ENCODE assay signal across 8 cellular contexts in the genomic region with DNA sequence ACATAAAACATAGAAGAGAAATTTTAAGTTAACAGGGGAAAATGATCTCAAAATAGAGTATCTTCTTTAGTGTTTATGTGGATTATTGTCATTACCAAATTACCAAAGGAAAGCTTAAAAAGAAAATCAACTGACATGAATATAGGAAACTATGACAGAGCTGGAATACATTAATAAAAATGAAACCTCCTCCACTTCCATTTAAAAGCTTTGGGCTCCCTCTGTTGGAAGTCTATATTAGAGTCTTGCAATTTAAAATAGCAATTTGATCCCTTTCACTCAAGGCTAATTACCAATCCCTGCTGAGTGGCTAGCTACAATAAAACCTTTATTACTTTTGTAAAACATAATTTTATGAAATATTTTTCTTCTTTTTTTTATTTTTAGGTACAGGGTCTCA.
DNase-seq lines count a peak whose midpoint lies in the region; ATAC-seq and TF ChIP-seq lines count a peak whose summit lies in the region.

No MANE protein-coding gene starts in this region.

- H3K9me3 Mint-ChIP-seq in glutamatergic neuron (ENCODE audit: unreplicated experiment), result peaks cover 1% of the 10 kb centered on the region
- H3K9me3 Mint-ChIP-seq in stimulated activated naive B cell treated with anti-CD40 and anti-IgM and Interleukin-4, amounts not matched to agents 10 μg/mL and 1 μg/mL and 100 μg/mL, for 72 hours, result peaks cover 2 to 4% of the 10 kb centered on the region in 2 donors

- no peak for ATAC-seq in HG03457 (IDR thresholded peaks at IDR 0.05; ENCODE audit: unreplicated experiment)
- ATAC-seq in stimulated activated naive B cell treated with anti-CD40 and anti-IgM and Interleukin-4, amounts not matched to agents 10 μg/mL and 1 μg/mL and 100 μg/mL, for 72 hours (replicated peaks), result no peak

- no peak overlapping the region for H3K4me3 Mint-ChIP-seq in glutamatergic neuron (ENCODE audit: unreplicated experiment)
- no peak overlapping the region for H3K4me3 Mint-ChIP-seq in stimulated activated naive B cell treated with anti-CD40 and anti-IgM and Interleukin-4, amounts not matched to agents 10 μg/mL and 1 μg/mL and 100 μg/mL, for 72 hours

- no peak for TF ChIP-seq POLR2A in sigmoid colon (IDR thresholded peaks at IDR 0.05)

- H3K36me3 ChIP-seq in DOHH2 (ENCODE audit: control insufficient read depth, low read length) (no peaks in the 10 kb centered on the region), sigmoid colon (no peaks in the 10 kb centered on the region)

- H3K4me2 ChIP-seq in DOHH2 (ENCODE audit: low read length), result no peak overlapping the region

- DNase-seq in LHCN-M2 (ENCODE audit: low read depth) (peak; percentile 41), SK-MEL-5 (ENCODE audit: low read depth, low spot score) (peak; percentile 72), fibroblast of pulmonary artery (ENCODE audit: low read depth) (peak; percentile 58), sigmoid colon (no peak), glutamatergic neuron (no peak)
- no peak for DNase-seq in stimulated activated naive B cell treated with anti-CD40 and anti-IgM and Interleukin-4, amounts not matched to agents 10 μg/mL and 1 μg/mL and 100 μg/mL, for 72 hours

- no peaks in the 10 kb centered on the region for H3K27me3 ChIP-seq in DOHH2 (ENCODE audit: control insufficient read depth, low read length)
- H3K27me3 ChIP-seq in sigmoid colon, result no peaks in the 10 kb centered on the region

- no peak overlapping the region for H3K27ac Mint-ChIP-seq in glutamatergic neuron (ENCODE audit: unreplicated experiment)
- no peak overlapping the region for H3K27ac Mint-ChIP-seq in stimulated activated naive B cell treated with anti-CD40 and anti-IgM and Interleukin-4, amounts not matched to agents 10 μg/mL and 1 μg/mL and 100 μg/mL, for 72 hours

- H3K4me1 Mint-ChIP-seq in glutamatergic neuron (ENCODE audit: low read depth, unreplicated experiment), result peaks cover 18% of the 10 kb centered on the region
- peaks cover 36 to 55% of the 10 kb centered on the region in 2 donors for H3K4me1 Mint-ChIP-seq in stimulated activated naive B cell treated with anti-CD40 and anti-IgM and Interleukin-4, amounts not matched to agents 10 μg/mL and 1 μg/mL and 100 μg/mL, for 72 hours

- H3K4me1 ChIP-seq in DOHH2 (ENCODE audit: control insufficient read depth, low read length) (peaks cover 5% of the 10 kb centered on the region), sigmoid colon (peaks cover 0 to 57% (median 41%) of the 10 kb centered on the region in 4 donors)

- H3K27me3 Mint-ChIP-seq in glutamatergic neuron (ENCODE audit: unreplicated experiment), result peaks cover 11% of the 10 kb centered on the region
- H3K27me3 Mint-ChIP-seq in stimulated activated naive B cell treated with anti-CD40 and anti-IgM and Interleukin-4, amounts not matched to agents 10 μg/mL and 1 μg/mL and 100 μg/mL, for 72 hours, result no peaks in the 10 kb centered on the region

- H3K4me3 ChIP-seq in DOHH2 (ENCODE audit: low read length) (no peak overlapping the region), fibroblast of pulmonary artery (replicated peaks; ENCODE audit: low read depth, low read length) (no peak overlapping the region), sigmoid colon (no peak overlapping the region)

- in situ Hi-C loops in SK-MEL-5 (cut with HindIII; ENCODE audit: low pct_unique_long_range_greater_than_20kb, low sequenced_read_pairs), result no loop called here

- intact Hi-C loops in sigmoid colon (cut with DNase I), result loop anchor here (5.0 to 10.0 kb wide), 2 partner anchors 185 to 407 kb away; no protein-coding TSS in a partner anchor

- no peaks in the 10 kb centered on the region for H3K79me2 ChIP-seq in DOHH2 (ENCODE audit: control insufficient read depth, low read length)

- no peaks in the 10 kb centered on the region for H3F3A ChIP-seq in DOHH2 (ENCODE audit: control insufficient read depth, insufficient read depth)

- H3K27ac ChIP-seq in DOHH2 (ENCODE audit: low read depth, low read length), result no peak overlapping the region
- H3K27ac ChIP-seq in sigmoid colon, result peak overlapping the region in 1 of 4 donors; percentile 2

- no peaks in the 10 kb centered on the region for H3K9me2 ChIP-seq in DOHH2 (replicated peaks; ENCODE audit: control insufficient read depth, low read length)

- H3K36me3 Mint-ChIP-seq in glutamatergic neuron (ENCODE audit: unreplicated experiment), result no peaks in the 10 kb centered on the region
- peaks cover 8 to 9% of the 10 kb centered on the region in 2 donors for H3K36me3 Mint-ChIP-seq in stimulated activated naive B cell treated with anti-CD40 and anti-IgM and Interleukin-4, amounts not matched to agents 10 μg/mL and 1 μg/mL and 100 μg/mL, for 72 hours

- H3K9me3 ChIP-seq in DOHH2 (ENCODE audit: control insufficient read depth, insufficient read depth, low read length), result no peaks in the 10 kb centered on the region
- H3K9me3 ChIP-seq in sigmoid colon, result no peaks in the 10 kb centered on the region

- H4K20me1 ChIP-seq in DOHH2 (ENCODE audit: control insufficient read depth, insufficient read depth, low read depth, low read length), result no peaks in the 10 kb centered on the region

- no peak for TF ChIP-seq EP300 in sigmoid colon (IDR thresholded peaks at IDR 0.05)

- TF ChIP-seq CTCF in DOHH2 (IDR thresholded peaks at IDR 0.05; ENCODE audit: low read depth, low read length, poor library complexity, severe bottlenecking) (peak; percentile 44), fibroblast of pulmonary artery (IDR thresholded peaks at IDR 0.05; ENCODE audit: low read length, missing control alignments) (peak; percentile 41), sigmoid colon (IDR thresholded peaks at IDR 0.05) (peak in 3 of 4 experiments; percentile 23 to 56 (median 54)), glutamatergic neuron (IDR thresholded peaks at IDR 0.05; ENCODE audit: partially characterized antibody, unreplicated experiment) (no peak)

Comparison
In these comparisons a context has a peak if more than half of its experiments do, and no peak if none do; other contexts are left out.
1. DNase-seq: peak in LHCN-M2 (single experiment), SK-MEL-5 (single experiment) and fibroblast of pulmonary artery (single experiment); none in sigmoid colon (single experiment), glutamatergic neuron (single experiment) and stimulated activated naive B cell treated with anti-CD40 and anti-IgM and Interleukin-4, amounts not matched to agents 10 μg/mL and 1 μg/mL and 100 μg/mL, for 72 hours (single experiment).